12 cellular contexts compared by ENCODE assay signal in the genomic region with DNA sequence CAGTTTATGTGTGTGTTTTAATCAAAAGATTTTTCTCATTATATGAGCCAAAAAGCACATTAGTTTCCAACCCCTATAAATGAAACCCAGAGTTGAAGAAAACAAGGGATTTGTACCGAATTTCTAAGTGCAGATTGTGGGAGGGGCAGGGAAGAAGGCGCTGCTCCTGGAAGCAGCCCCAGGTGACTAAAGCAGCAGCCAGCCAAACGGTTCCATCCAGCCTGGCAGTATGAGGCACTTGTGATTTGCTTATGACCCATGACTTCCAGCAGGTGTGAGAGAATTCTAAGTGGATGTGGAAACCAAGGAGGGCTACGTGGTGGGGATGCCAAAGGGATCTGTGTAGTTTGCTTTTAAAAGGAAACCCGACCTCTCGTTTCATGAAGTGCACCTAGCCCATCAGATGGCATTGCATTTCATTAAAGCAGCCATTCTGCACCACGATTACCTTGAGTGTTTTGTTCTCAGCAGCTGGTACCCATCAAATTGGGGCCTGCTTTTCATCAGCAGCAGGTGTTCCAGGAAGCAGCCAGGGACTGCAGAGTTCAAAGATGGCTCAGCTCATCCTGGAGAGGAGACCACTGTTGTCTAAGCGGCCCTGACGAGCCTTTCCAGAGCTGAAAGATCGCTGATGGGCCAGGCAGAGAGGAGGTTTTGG.
A peak's percentile ranks its signal among the peaks of the same experiment; 100 is the strongest.
DNase-seq lines count a peak whose midpoint lies in the region; ATAC-seq and TF ChIP-seq lines count a peak whose summit lies in the region.
"Had no signal": no experiment of that assay in that cellular context is flagged by ENCODE, and none has a peak within 500 bp of the region (broad histone marks: within the 10 kb centered on the region; RNA-seq: fewer than 3 reads in every experiment).

No MANE protein-coding gene starts in this region.

- H3K4me2 ChIP-seq in GM23248 (ENCODE audit: unreplicated experiment) (no peak overlapping the region), mesendoderm (ENCODE audit: low read length) (no peak overlapping the region)

- H3K9me3 ChIP-seq in GM23248 (ENCODE audit: low read depth) = no peaks in the 10 kb centered on the region
- H3K9me3 ChIP-seq: lower lobe of right lung had no signal

- H3K56ac ChIP-seq in mesendoderm (ENCODE audit: low read length) = no peak overlapping the region

- no peaks in the 10 kb centered on the region for H3K79me2 ChIP-seq in GM23248 (ENCODE audit: insufficient read depth)
- no peaks in the 10 kb centered on the region for H3K79me2 ChIP-seq in mesendoderm (ENCODE audit: control insufficient read depth, insufficient read depth, low read length)

- H2BK15ac ChIP-seq in mesendoderm (replicated peaks; ENCODE audit: low read depth) = no peak overlapping the region

- 56 to 60% methylated on average over 10 of the region's 10 CpGs for WGBS in GM23248 (ENCODE audit: low coverage in 1 of 2, low lambda C conversion rate in 2 of 2, missing lambda C conversion rate in 2 of 2), 2 experiments
- no CpG with 5 or more reads among the region's 10 CpGs for WGBS in mesendoderm (ENCODE audit: extremely low coverage, insufficient coverage, low lambda C conversion rate)

- in situ Hi-C loops in GM23248 (cut with MboI) = no loop called here

- H3K9ac ChIP-seq in GM23248 (no peak overlapping the region), mesendoderm (ENCODE audit: low read length) (no peak overlapping the region)

- no peak overlapping the region for H3K23ac ChIP-seq in mesendoderm (ENCODE audit: low read length)

- no peaks in the 10 kb centered on the region for H3K27me3 ChIP-seq in GM23248 (replicated peaks; ENCODE audit: insufficient read depth)
- H3K27me3 ChIP-seq in mesendoderm (ENCODE audit: insufficient read depth, low read length, poor library complexity) = no peaks in the 10 kb centered on the region

- no peaks in the 10 kb centered on the region for H3K79me1 ChIP-seq in mesendoderm (ENCODE audit: low read length)

- H3K4me1 Mint-ChIP-seq in Calu3 (ENCODE audit: low read depth, unreplicated experiment) = no peaks in the 10 kb centered on the region

- intact Hi-C loops in Calu3 (cut with micrococcal nuclease; ENCODE audit: unreplicated experiment) = no loop called here

- H3K4ac ChIP-seq in mesendoderm (ENCODE audit: low read depth, low read length) = no peak overlapping the region

- H2AK5ac ChIP-seq in mesendoderm (ENCODE audit: low read length) = no peak overlapping the region

- no peaks in the 10 kb centered on the region for H3K9me3 Mint-ChIP-seq in Calu3 (ENCODE audit: low read depth, unreplicated experiment)
- H3K9me3 Mint-ChIP-seq: naive thymus-derived CD8-positive, alpha-beta T cell; T-helper 1 cell treated with Interleukin-12 subunit alpha and Interleukin-12 subunit beta and Interleukin-4 antibody, amounts not matched to agents 30 μg/mL and 1 μg/mL, for 36 hours had no signal

- H3F3A ChIP-seq in GM23248 (ENCODE audit: insufficient read depth) = no peaks in the 10 kb centered on the region

- H3K36me3 Mint-ChIP-seq in Calu3 (ENCODE audit: insufficient read depth, unreplicated experiment) = no peaks in the 10 kb centered on the region

- H3K27me3 Mint-ChIP-seq in Calu3 (ENCODE audit: unreplicated experiment) = no peaks in the 10 kb centered on the region
- H3K27me3 Mint-ChIP-seq: naive thymus-derived CD8-positive, alpha-beta T cell had no signal

- H3K4me3 ChIP-seq in GM23248 (no peak overlapping the region), mesendoderm (ENCODE audit: low read length) (no peak overlapping the region)
- H3K4me3 ChIP-seq: lower lobe of right lung had no signal

- no peak overlapping the region for H3K27ac Mint-ChIP-seq in Calu3 (ENCODE audit: unreplicated experiment)
- H3K27ac Mint-ChIP-seq: T-helper 1 cell treated with Interleukin-12 subunit alpha and Interleukin-12 subunit beta and Interleukin-4 antibody, amounts not matched to agents 30 μg/mL and 1 μg/mL, for 36 hours had no signal

- CTCF ChIA-PET in Calu3 (lab: Charles Lee) = no interaction called here

- H4K5ac ChIP-seq in mesendoderm (ENCODE audit: low read length) = no peak overlapping the region

- H2AFZ ChIP-seq in GM23248 = no peak overlapping the region

- no peaks in the 10 kb centered on the region for H3K9me2 ChIP-seq in GM23248 (ENCODE audit: insufficient read depth)

- H3K4me1 ChIP-seq in GM23248 (ENCODE audit: insufficient read depth) = no peaks in the 10 kb centered on the region
- H3K4me1 ChIP-seq in mesendoderm (ENCODE audit: control insufficient read depth, low read depth, low read length) = no peaks in the 10 kb centered on the region
- H3K4me1 ChIP-seq: lower lobe of right lung had no signal

- H3K36me3 ChIP-seq in GM23248 (ENCODE audit: low read depth) = 0 out of 2 replicates have a peak, but pooled peaks cover 3% of the 10 kb centered on the region
- H3K36me3 ChIP-seq in mesendoderm (ENCODE audit: control insufficient read depth, insufficient read depth, low read length) = no peaks in the 10 kb centered on the region
- H3K36me3 ChIP-seq: lower lobe of right lung had no signal

- H3K27ac ChIP-seq in GM23248 (no peak overlapping the region), mesendoderm (ENCODE audit: low read depth, low read length) (no peak overlapping the region)
- H3K27ac ChIP-seq: lower lobe of right lung had no signal

- ATAC-seq in GM19023 (IDR thresholded peaks at IDR 0.05; ENCODE audit: unreplicated experiment) (no peak), GM18907 (IDR thresholded peaks at IDR 0.05; ENCODE audit: unreplicated experiment) (no peak)
- ATAC-seq: lower lobe of right lung; naive thymus-derived CD8-positive, alpha-beta T cell had no signal

- H2BK5ac ChIP-seq in mesendoderm (ENCODE audit: low read length) = no peak overlapping the region

- DNase-seq in GM23248 (peak; percentile 11), NCI-H2029 treated with DMSO at 0.1 percent for 48 hours (lab: John Stamatoyannopoulos, UW) (peak; percentile 93), NCI-H69 (lab: John Stamatoyannopoulos, UW) (peak; percentile 97), mesendoderm (peak; percentile 3), Calu3 (no peak)
- DNase-seq: activated gamma-delta T cell; AML-193; lower lobe of right lung; naive thymus-derived CD8-positive, alpha-beta T cell had no signal

- TF ChIP-seq CTCF in Calu3 (IDR thresholded peaks at IDR 0.05; ENCODE audit: unreplicated experiment) = no peak

- no peak overlapping the region for H4K8ac ChIP-seq in mesendoderm (ENCODE audit: low read depth, low read length)

- H2BK120ac ChIP-seq in mesendoderm (ENCODE audit: low read depth, low read length) = no peak overlapping the region

- no peak overlapping the region for H3K4me3 Mint-ChIP-seq in Calu3 (ENCODE audit: low read depth, unreplicated experiment)
- H3K4me3 Mint-ChIP-seq: naive thymus-derived CD8-positive, alpha-beta T cell; T-helper 1 cell treated with Interleukin-12 subunit alpha and Interleukin-12 subunit beta and Interleukin-4 antibody, amounts not matched to agents 30 μg/mL and 1 μg/mL, for 36 hours had no signal

- H4K20me1 ChIP-seq in GM23248 (ENCODE audit: insufficient read depth) = no peaks in the 10 kb centered on the region

- no TSS peak for BruUV-seq in Calu3 (replicated peaks; lab: Mats Ljungman, UMichigan)

- H3K18ac ChIP-seq in mesendoderm (ENCODE audit: low read length) = no peak overlapping the region
